Comparison of ENCODE assay signal across 13 cellular contexts in the genomic region with DNA sequence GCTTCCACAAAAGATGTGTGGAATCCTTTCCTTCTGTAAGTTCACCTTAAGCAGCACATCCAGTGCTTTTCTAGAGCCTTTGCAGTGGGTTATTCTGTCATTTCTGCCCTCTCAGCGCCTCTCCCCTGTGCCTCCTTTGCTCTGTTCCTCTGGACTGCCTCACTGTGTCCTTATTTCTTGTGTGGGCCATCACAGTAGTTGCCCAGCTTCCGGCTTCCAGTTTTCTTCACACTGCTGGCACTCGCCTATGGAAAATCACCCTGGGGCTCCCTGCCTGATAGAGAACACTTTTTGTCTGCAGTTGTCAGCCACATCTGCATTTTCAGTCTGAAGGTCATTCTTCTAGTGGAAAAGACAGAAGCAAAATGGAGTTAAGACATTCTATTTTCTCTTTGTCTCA.
"Had no signal": no experiment of that assay in that cellular context is flagged by ENCODE, and none has a peak within 500 bp of the region (broad histone marks: within the 10 kb centered on the region; RNA-seq: fewer than 3 reads in every experiment).

No MANE protein-coding gene starts in this region.

- H3K4me1 ChIP-seq: ascending aorta, colonic mucosa had no signal

- FAIRE-seq: endothelial cell of umbilical vein had no signal

- H3K27me3 ChIP-seq: ascending aorta, cardiac muscle cell, colonic mucosa, gastroesophageal sphincter, sigmoid colon, testis had no signal

- H3K27ac ChIP-seq: ascending aorta, cardiac muscle cell, colonic mucosa, gastroesophageal sphincter, sigmoid colon, testis had no signal

- H3K9me3 ChIP-seq: ascending aorta, colonic mucosa, gastroesophageal sphincter, sigmoid colon, testis had no signal

- DNase-seq: activated CD4-positive, alpha-beta memory T cell treated with anti-CD3 and anti-CD28 coated beads, Interleukin-2, amount 10 ng/mL, durations not matched to agents 7 days and 5 days; activated CD4-positive, alpha-beta T cell treated with anti-CD3 and anti-CD28 coated beads for 36 hours; activated naive CD4-positive, alpha-beta T cell; colonic mucosa; naive thymus-derived CD8-positive, alpha-beta T cell; sigmoid colon; stimulated activated CD4-positive, alpha-beta T cell treated with anti-CD3 and anti-CD28 coated beads, Interleukin-2, amount 100 ng/mL, for 48 hours; stimulated activated naive CD8-positive, alpha-beta T cell treated with anti-CD3 and anti-CD28 coated beads, Interleukin-15, Interleukin-2, amounts not matched to agents 100 U/mL and 50 U/mL, for 24 hours; testis had no signal

- H3K36me3 ChIP-seq: ascending aorta, cardiac muscle cell, colonic mucosa, gastroesophageal sphincter, sigmoid colon had no signal

- H3K4me3 ChIP-seq: ascending aorta, cardiac muscle cell, colonic mucosa, gastroesophageal sphincter, sigmoid colon, testis had no signal

- ATAC-seq: activated CD4-positive, alpha-beta T cell treated with anti-CD3 and anti-CD28 coated beads for 36 hours; gastroesophageal sphincter; naive thymus-derived CD8-positive, alpha-beta T cell; stimulated activated naive CD8-positive, alpha-beta T cell treated with anti-CD3 and anti-CD28 coated beads, Interleukin-15, Interleukin-2, amounts not matched to agents 100 U/mL and 50 U/mL, for 24 hours had no signal
